ENCODE assay signal across 27 cellular contexts in genomic region chr2:46342566-46343315, GRCh38. TPM values are rescaled to one million over a fixed set of nuclear protein-coding genes. Genes with fewer than 3 reads are reported as not detected.
A peak's percentile ranks its signal among the peaks of the same experiment; 100 is the strongest.
DNase-seq lines count a peak whose midpoint lies in the region; ATAC-seq, FAIRE-seq and TF ChIP-seq lines count a peak whose summit lies in the region.
"Had no signal": no experiment of that assay in that cellular context is flagged by ENCODE, and none has a peak within 500 bp of the region (broad histone marks: within the 10 kb centered on the region; RNA-seq: fewer than 3 reads in every experiment).

No MANE protein-coding gene starts in this region.

- H3K27me3 ChIP-seq in liver (ENCODE audit: control insufficient read depth in 4 of 4, insufficient read depth in 4 of 4, low read length in 3 of 4): no peaks in the 10 kb centered on the region
- no peaks in the 10 kb centered on the region for H3K27me3 ChIP-seq in HepG2 (ENCODE audit: control insufficient read depth in 1 of 2, insufficient read depth in 2 of 2, low read length in 2 of 2)
- no peaks in the 10 kb centered on the region for H3K27me3 ChIP-seq in parathyroid adenoma (ENCODE audit: control insufficient read depth, insufficient read depth, low read length)
- H3K27me3 ChIP-seq in naive thymus-derived CD4-positive, alpha-beta T cell (ENCODE audit: control insufficient read depth in 2 of 2, insufficient read depth in 2 of 2, low read length in 2 of 2): no peaks in the 10 kb centered on the region
- no peaks in the 10 kb centered on the region for H3K27me3 ChIP-seq in CD8-positive, alpha-beta T cell (ENCODE audit: insufficient read depth, low read length)
- H3K27me3 ChIP-seq: BLaER1 treated with 17β-estradiol and CSF1 and Interleukin-3, amounts not matched to agents 10 nM and 100 nM had no signal

- H3K36me3 ChIP-seq in liver (ENCODE audit: control insufficient read depth in 4 of 4, insufficient read depth in 3 of 4, low read depth in 1 of 4, low read length in 3 of 4): peaks cover 3 to 13% (median 7%) of the 10 kb centered on the region in 4 donors
- peaks cover 13 to 23% of the 10 kb centered on the region in 2 experiments for H3K36me3 ChIP-seq in HepG2 (replicated peaks in 1 of 2; ENCODE audit: control insufficient read depth in 1 of 2, insufficient read depth in 2 of 2, low read length in 2 of 2)
- no peaks in the 10 kb centered on the region for H3K36me3 ChIP-seq in parathyroid adenoma (ENCODE audit: control insufficient read depth, insufficient read depth, low read length)
- H3K36me3 ChIP-seq in naive thymus-derived CD4-positive, alpha-beta T cell (ENCODE audit: control insufficient read depth in 2 of 3, insufficient read depth in 3 of 3, low read length in 3 of 3): no peaks in the 10 kb centered on the region
- H3K36me3 ChIP-seq in CD8-positive, alpha-beta T cell (ENCODE audit: insufficient read depth, low read length): no peaks in the 10 kb centered on the region

- no peak for ATAC-seq in HepG2
- no peak for ATAC-seq in naive thymus-derived CD4-positive, alpha-beta T cell
- ATAC-seq in GM21529 (IDR thresholded peaks at IDR 0.05; ENCODE audit: unreplicated experiment): no peak
- ATAC-seq in CD8-positive, alpha-beta T cell: no peak
- ATAC-seq: A549, GM12878, T-cell had no signal

- no peaks in the 10 kb centered on the region for H3K9me3 ChIP-seq in liver (ENCODE audit: control insufficient read depth in 4 of 4, low read length in 3 of 4)
- H3K9me3 ChIP-seq in HepG2 (ENCODE audit: low read length): no peaks in the 10 kb centered on the region
- no peaks in the 10 kb centered on the region for H3K9me3 ChIP-seq in parathyroid adenoma (ENCODE audit: control insufficient read depth, low read length)
- no peaks in the 10 kb centered on the region for H3K9me3 ChIP-seq in naive thymus-derived CD4-positive, alpha-beta T cell (ENCODE audit: control insufficient read depth in 2 of 3, low read length in 3 of 3)
- H3K9me3 ChIP-seq in CD8-positive, alpha-beta T cell (ENCODE audit: low read length): no peaks in the 10 kb centered on the region
- H3K9me3 ChIP-seq: A549; BLaER1 treated with 17β-estradiol and CSF1 and Interleukin-3, amounts not matched to agents 10 nM and 100 nM had no signal

- TF ChIP-seq EP300 in HepG2 (IDR thresholded peaks at IDR 0.05; ENCODE audit: low read depth in 2 of 2, low read length in 2 of 2): no peak
- TF ChIP-seq EP300 in HepG2 (CRISPR knock-in tag; IDR thresholded peaks at IDR 0.05; ENCODE audit: borderline replicate concordance): no peak

- H3K4me1 ChIP-seq in liver (ENCODE audit: control insufficient read depth in 4 of 4, insufficient read depth in 4 of 4, low read length in 3 of 4) (peaks cover 13 to 62% (median 41%) of the 10 kb centered on the region in 4 donors), HepG2 (ENCODE audit: insufficient read depth, low read length) (peaks cover 40% of the 10 kb centered on the region), parathyroid adenoma (peaks cover 67% of the 10 kb centered on the region)
- H3K4me1 ChIP-seq in naive thymus-derived CD4-positive, alpha-beta T cell (ENCODE audit: control insufficient read depth in 2 of 2, insufficient read depth in 2 of 2, low read length in 2 of 2): peaks cover 0 to 11% of the 10 kb centered on the region in 2 donors
- peaks cover 11% of the 10 kb centered on the region for H3K4me1 ChIP-seq in CD8-positive, alpha-beta T cell (ENCODE audit: insufficient read depth, low read length)

- H3K4me2 ChIP-seq in HepG2 (ENCODE audit: low read depth, low read length) (no peak overlapping the region), parathyroid adenoma (ENCODE audit: low read length) (peak overlapping the region; percentile 57)
- H3K4me2 ChIP-seq: A549 had no signal

- CTCF ChIA-PET in HepG2 (lab: Yijun Ruan, JAX; ENCODE audit: low intra/inter-chr PET ratio, low total read pairs): no interaction called here
- CTCF ChIA-PET in naive thymus-derived CD4-positive, alpha-beta T cell (lab: Charles Lee): interaction anchor here (0.9 to 1.0 kb wide), 2 partner anchors 15 to 23 kb away, joined by 3 read pairs; no protein-coding TSS in a partner anchor
- CTCF ChIA-PET in CD8-positive, alpha-beta T cell (lab: Charles Lee): interaction anchor here (0.7 to 2.9 kb wide), 5 partner anchors 13 to 280 kb away, joined by 3 to 10 read pairs (median 5); no protein-coding TSS in a partner anchor

- H3K4me3 ChIP-seq in liver (ENCODE audit: low read depth in 1 of 3, low read length in 3 of 3) (no peak overlapping the region), HepG2 (replicated peaks in 1 of 3; ENCODE audit: insufficient read depth in 1 of 3, low read depth in 2 of 3, low read length in 3 of 3) (no peak overlapping the region), coronary artery (no peak overlapping the region), parathyroid adenoma (ENCODE audit: low read depth, low read length) (peak overlapping the region; percentile 3)
- H3K4me3 ChIP-seq in naive thymus-derived CD4-positive, alpha-beta T cell (ENCODE audit: low read length): no peak overlapping the region
- no peak overlapping the region for H3K4me3 ChIP-seq in CD8-positive, alpha-beta T cell (ENCODE audit: low read depth, low read length)
- H3K4me3 ChIP-seq: A549; BLaER1 treated with 17β-estradiol and CSF1 and Interleukin-3, amounts not matched to agents 10 nM and 100 nM; GM12878 had no signal

- peaks cover 0 to 5% (median 0%) of the 10 kb centered on the region in 5 donors for H3K36me3 Mint-ChIP-seq in naive thymus-derived CD4-positive, alpha-beta T cell
- no peaks in the 10 kb centered on the region for H3K36me3 Mint-ChIP-seq in CD8-positive, alpha-beta T cell
- H3K36me3 Mint-ChIP-seq: T-cell had no signal

- H3K9ac ChIP-seq in liver (ENCODE audit: low read depth in 1 of 2, low read length in 2 of 2) (no peak overlapping the region), HepG2 (ENCODE audit: insufficient read depth, low read depth, low read length) (no peak overlapping the region), parathyroid adenoma (no peak overlapping the region)
- H3K9ac ChIP-seq: BLaER1 treated with 17β-estradiol and CSF1 and Interleukin-3, amounts not matched to agents 10 nM and 100 nM had no signal

- H3K4me1 Mint-ChIP-seq in naive thymus-derived CD4-positive, alpha-beta T cell: peaks cover 3 to 45% (median 29%) of the 10 kb centered on the region in 7 donors
- peaks cover 24% of the 10 kb centered on the region for H3K4me1 Mint-ChIP-seq in CD8-positive, alpha-beta T cell (ENCODE audit: low read depth)

- intact Hi-C loops in HepG2 (cut with micrococcal nuclease; ENCODE audit: unreplicated experiment): no loop called here
- intact Hi-C loops in naive thymus-derived CD4-positive, alpha-beta T cell (cut with micrococcal nuclease): no loop called here
- intact Hi-C loops in CD8-positive, alpha-beta T cell (cut with DNase I, micrococcal nuclease): no loop called here

- POLR2A ChIA-PET in HepG2 (lab: Yijun Ruan, JAX): no interaction called here
- POLR2A ChIA-PET in naive thymus-derived CD4-positive, alpha-beta T cell (lab: Charles Lee): interaction anchor here (1.2 to 1.3 kb wide), 2 partner anchors 9 to 13 kb away, joined by 3 read pairs; no protein-coding TSS in a partner anchor
- POLR2A ChIA-PET in CD8-positive, alpha-beta T cell (lab: Charles Lee): no interaction called here

- FAIRE-seq in HepG2 (lab: Jason Lieb, UNC): no peak
- FAIRE-seq: A549, GM12878, H54, RCC 7860 had no signal

- H4K20me1 ChIP-seq in HepG2 (ENCODE audit: insufficient read depth, low read length): peaks cover 61% of the 10 kb centered on the region; the same call in 1 of the 2 replicates

- peaks cover 0 to 26% (median 8%) of the 10 kb centered on the region in 5 donors for H3K27me3 Mint-ChIP-seq in naive thymus-derived CD4-positive, alpha-beta T cell
- no peaks in the 10 kb centered on the region for H3K27me3 Mint-ChIP-seq in CD8-positive, alpha-beta T cell (ENCODE audit: low read depth)
- H3K27me3 Mint-ChIP-seq: CD4-positive, alpha-beta T cell had no signal

- no peak overlapping the region for H2AFZ ChIP-seq in HepG2 (ENCODE audit: low read length)
- H2AFZ ChIP-seq in parathyroid adenoma: no peak overlapping the region

- H3K79me2 ChIP-seq in HepG2 (ENCODE audit: insufficient read depth, low read length) (peaks cover 80% of the 10 kb centered on the region), parathyroid adenoma (peaks cover 34% of the 10 kb centered on the region)

- TF ChIP-seq RAD21 in liver (IDR thresholded peaks at IDR 0.05) (no peak), HepG2 (CRISPR knock-in tag; IDR thresholded peaks at IDR 0.05) (no peak)

- no peak for DNase-seq in HepG2 (ENCODE audit: low spot score)
- peak; percentile 38 for DNase-seq in coronary artery (ENCODE audit: low spot score)
- no peak for DNase-seq in naive thymus-derived CD4-positive, alpha-beta T cell
- no peak for DNase-seq in CD8-positive, alpha-beta T cell
- DNase-seq: AML-193; CD4-positive, alpha-beta T cell; DMS 273 treated with DMSO at 0.1 percent for 48 hours; DMS79; EL; GDM1; KG1; MM.1S; NCI-H1048; NCI-H1417; NCI-H1694 treated with DMSO at 0.1 percent for 48 hours; NCI-H2081; NCI-H345; NCI-H510A treated with DMSO at 0.1 percent for 48 hours; T-cell had no signal

- no peaks in the 10 kb centered on the region for H3K9me3 Mint-ChIP-seq in naive thymus-derived CD4-positive, alpha-beta T cell
- H3K9me3 Mint-ChIP-seq in CD8-positive, alpha-beta T cell: no peaks in the 10 kb centered on the region
- H3K9me3 Mint-ChIP-seq: CD4-positive, alpha-beta T cell; T-cell had no signal

- H3K4me3 Mint-ChIP-seq in naive thymus-derived CD4-positive, alpha-beta T cell: no peak overlapping the region
- H3K4me3 Mint-ChIP-seq in CD8-positive, alpha-beta T cell: no peak overlapping the region
- H3K4me3 Mint-ChIP-seq: CD4-positive, alpha-beta T cell; T-cell had no signal

- WGBS in liver: 72% methylated on average over 9 of the region's 9 CpGs
- 90% methylated on average over 9 of the region's 9 CpGs for WGBS in HepG2 (ENCODE audit: low lambda C conversion rate)

- in situ Hi-C loops in HepG2 (cut with HindIII; ENCODE audit: extremely low pct_ligation_motif_present, low pct_unique_long_range_greater_than_20kb): no loop called here

- no peak for TF ChIP-seq CTCF in liver (IDR thresholded peaks at IDR 0.05; ENCODE audit: low read depth, low read length, missing input control)
- TF ChIP-seq CTCF in HepG2 (CRISPR knock-in tag; IDR thresholded peaks at IDR 0.05): no peak
- TF ChIP-seq CTCF in coronary artery (IDR thresholded peaks at IDR 0.05): no peak
- TF ChIP-seq CTCF in parathyroid adenoma (IDR thresholded peaks at IDR 0.05): no peak
- TF ChIP-seq CTCF in CD8-positive, alpha-beta T cell (IDR thresholded peaks at IDR 0.05): no peak

- no TSS peak for BruUV-seq in HepG2 (replicated peaks; lab: Mats Ljungman, UMichigan)

- H3K27ac ChIP-seq in liver (ENCODE audit: low read depth in 1 of 2, low read length in 2 of 2) (peak overlapping the region; percentile 1 to 8), HepG2 (ENCODE audit: extremely low read length, insufficient read depth, low read length) (no peak overlapping the region), coronary artery (peak overlapping the region in 1 of 2 donors; percentile 46), parathyroid adenoma (peak overlapping the region; percentile 67)
- H3K27ac ChIP-seq in naive thymus-derived CD4-positive, alpha-beta T cell (ENCODE audit: low read depth, low read length): no peak overlapping the region
- no peak overlapping the region for H3K27ac ChIP-seq in CD8-positive, alpha-beta T cell (ENCODE audit: low read depth, low read length)
- H3K27ac ChIP-seq: A549; BLaER1 treated with 17β-estradiol and CSF1 and Interleukin-3, amounts not matched to agents 10 nM and 100 nM had no signal

- no peak for TF ChIP-seq POLR2A in HepG2 (IDR thresholded peaks at IDR 0.05; ENCODE audit: insufficient read depth in 1 of 2, low read depth in 2 of 2, low read length in 2 of 2)

- no peak overlapping the region for H3K27ac Mint-ChIP-seq in naive thymus-derived CD4-positive, alpha-beta T cell
- no peak overlapping the region for H3K27ac Mint-ChIP-seq in CD8-positive, alpha-beta T cell
- H3K27ac Mint-ChIP-seq: CD4-positive, alpha-beta T cell; T-cell had no signal

RNA-seq across cellular contexts. Expression of gene EPAS1, which starts 45.5 kb away (rescaled TPM):
- total RNA-seq in liver (100 to 1,000 TPM in 1 of 2 donors, 10 to 100 TPM in 1; 51.5 to 193 TPM), HepG2 (2016; rRNA removed; fragmentation: Illumina TruSeq; extraction: Trizol) (47.1 and 64.9 TPM in 2 replicates)
- polyA plus RNA-seq in liver (10 to 100 TPM; 26.2 to 70.7 TPM), HepG2 (2011; rRNA removed) (182 and 202 TPM in 2 replicates)
- 15.6 and 21.2 TPM in 2 replicates for total RNA-seq in HepG2 (2016; cell fraction: cytosol; rRNA removed; fragmentation: Illumina TruSeq; extraction: Trizol; ENCODE audit: low read depth)
- total RNA-seq in HepG2 (2016; cell fraction: insoluble cytoplasmic fraction; rRNA removed; fragmentation: Illumina TruSeq; extraction: Trizol): 45.9 and 54.8 TPM in 2 replicates
- 54.5 and 63.7 TPM in 2 replicates for total RNA-seq in HepG2 (2016; cell fraction: membrane; rRNA removed; fragmentation: Illumina TruSeq; extraction: Trizol)
- total RNA-seq in HepG2 (2016; cell fraction: nucleus; rRNA removed; fragmentation: Illumina TruSeq; extraction: Trizol): 54.3 and 61.3 TPM in 2 replicates
- 62.2 and 87.1 TPM in 2 replicates for polyA plus RNA-seq in HepG2 (2011; cell fraction: cytosol; rRNA removed)
- polyA plus RNA-seq in HepG2 (2011; cell fraction: nucleus; rRNA removed): 133 and 141 TPM in 2 replicates
- 97.8 and 103 TPM in 2 replicates for polyA plus RNA-seq in HepG2 (2012)
- 15.2 and 19.3 TPM in 2 replicates for polyA plus RNA-seq in HepG2 (2016; cell fraction: cytosol; fragmentation: Illumina TruSeq; extraction: Trizol; ENCODE audit: low read depth)
- polyA plus RNA-seq in HepG2 (2016; cell fraction: insoluble cytoplasmic fraction; fragmentation: Illumina TruSeq; extraction: Trizol; ENCODE audit: low read depth): 72.5 and 91.0 TPM in 2 replicates
- 64.7 and 77.7 TPM in 2 replicates for polyA plus RNA-seq in HepG2 (2016; cell fraction: membrane; fragmentation: Illumina TruSeq; extraction: Trizol; ENCODE audit: low read depth)
- 74.5 and 82.8 TPM in 2 replicates for polyA plus RNA-seq in HepG2 (2016; cell fraction: nucleus; fragmentation: Illumina TruSeq; extraction: Trizol; ENCODE audit: insufficient read depth, low read depth)
- 156 and 217 TPM in 2 replicates for polyA minus RNA-seq in HepG2 (2011; rRNA and poly(A)+ RNA removed; ENCODE audit: low replicate concordance)
- polyA minus RNA-seq in HepG2 (2011; cell fraction: cytosol; rRNA and poly(A)+ RNA removed): 122 and 129 TPM in 2 replicates
- 185 and 262 TPM in 2 replicates for polyA minus RNA-seq in HepG2 (2011; cell fraction: nucleus; rRNA and poly(A)+ RNA removed)
- total RNA-seq in naive thymus-derived CD4-positive, alpha-beta T cell: 10 to 100 TPM in 2 of 5 experiments, 1 to 10 TPM in 3; 1.6 to 17.0 (median 6.4) TPM
- under 1 TPM in 1 of 2 donors, not detected in 1; 0.18 TPM for polyA plus RNA-seq in naive thymus-derived CD4-positive, alpha-beta T cell
- total RNA-seq in CD8-positive, alpha-beta T cell: 10 to 100 TPM; 18.5 to 19.7 TPM

Comparison
In these comparisons a context has a peak if more than half of its experiments do, and no peak if none do; other contexts are left out.
1. H3K27ac ChIP-seq: peak in liver (2 of 2) and parathyroid adenoma (single experiment); none in HepG2 (single experiment), naive thymus-derived CD4-positive, alpha-beta T cell (single experiment) and CD8-positive, alpha-beta T cell (single experiment).